ENCODE assay signal across 23 cellular contexts in genomic region chr11:11899401-11899800, GRCh38. TPM values are rescaled to one million over a fixed set of nuclear protein-coding genes. Genes with fewer than 3 reads are reported as not detected.
DNase-seq lines count a peak whose midpoint lies in the region; ATAC-seq, FAIRE-seq and TF ChIP-seq lines count a peak whose summit lies in the region.
"Had no signal": no experiment of that assay in that cellular context is flagged by ENCODE, and none has a peak within 500 bp of the region (broad histone marks: within the 10 kb centered on the region; RNA-seq: fewer than 3 reads in every experiment).

No MANE protein-coding gene starts in this region.

- H3K4me2 ChIP-seq in A549 (no peak overlapping the region), mammary epithelial cell (ENCODE audit: insufficient read depth, low read depth, low read length) (no peak overlapping the region)

- no peak overlapping the region for H3K4me3 Mint-ChIP-seq in Calu3 (ENCODE audit: low read depth, unreplicated experiment)
- H3K4me3 Mint-ChIP-seq: CD4-positive, alpha-beta memory T cell; stimulated activated naive B cell treated with anti-CD40 and anti-IgM and Interleukin-4, amounts not matched to agents 10 μg/mL and 1 μg/mL and 100 μg/mL, for 72 hours had no signal

- TF ChIP-seq CTCF in A549 (IDR thresholded peaks at IDR 0.05): no peak
- TF ChIP-seq CTCF in mammary epithelial cell (conservative IDR thresholded peaks at IDR 0.05 in 1 of 2, IDR thresholded peaks at IDR 0.05 in 1 of 2; ENCODE audit: extremely low read depth in 1 of 2, insufficient read depth in 1 of 2, low read depth in 1 of 2, low read length in 2 of 2): peak; percentile 13 to 17
- TF ChIP-seq CTCF in kidney epithelial cell (IDR thresholded peaks at IDR 0.05; ENCODE audit: insufficient read depth, low read length, poor library complexity, severe bottlenecking): peak; percentile 3
- no peak for TF ChIP-seq CTCF in stomach (IDR thresholded peaks at IDR 0.05)
- no peak for TF ChIP-seq CTCF in omental fat pad (IDR thresholded peaks at IDR 0.05)
- TF ChIP-seq CTCF in Calu3 (IDR thresholded peaks at IDR 0.05; ENCODE audit: unreplicated experiment): no peak

- H3K4me1 Mint-ChIP-seq in Calu3 (ENCODE audit: low read depth, unreplicated experiment): peaks cover 6% of the 10 kb centered on the region

- TF ChIP-seq EP300 in A549 (IDR thresholded peaks at IDR 0.05) (no peak), stomach (IDR thresholded peaks at IDR 0.05) (no peak)

- CTCF ChIA-PET in A549 (lab: Yijun Ruan, JAX): interaction anchor here (0.6 to 1.8 kb wide), 5 partner anchors 33 to 117 kb away, joined by 3 to 7 read pairs (median 3); no protein-coding TSS in a partner anchor
- CTCF ChIA-PET in mammary epithelial cell (lab: Charles Lee; ENCODE audit: low non-redundant PET): no interaction called here
- CTCF ChIA-PET in Calu3 (lab: Charles Lee): interaction anchor here (1.0 kb wide), 1 partner anchor 100 kb away, joined by 3 read pairs; no protein-coding TSS in a partner anchor

- DNase-seq in A549 (ENCODE audit: low read depth in 1 of 2, low spot score in 1 of 2) (peak in 1 of 2 experiments; percentile 11), H7 (peak; percentile 16), mammary epithelial cell (no peak), kidney epithelial cell (ENCODE audit: low read depth) (no peak), stomach (no peak), omental fat pad (ENCODE audit: low spot score) (no peak), Calu3 (no peak), DMS79 (lab: John Stamatoyannopoulos, UW) (no peak)
- DNase-seq: activated CD4-positive, alpha-beta T cell treated with anti-CD3 and anti-CD28 coated beads for 48 hours; activated gamma-delta T cell; brain microvascular endothelial cell; CD4-positive, alpha-beta memory T cell; DMS53; HCEC 1CT; hippocampal formation; kidney; NCI-H1092 treated with DMSO at 0.1 percent for 48 hours; NCI-H2029 treated with DMSO at 0.1 percent for 48 hours; NCI-H446 treated with DMSO at 0.1 percent for 48 hours; stimulated activated CD4-positive, alpha-beta T cell treated with anti-CD3 and anti-CD28 coated beads, Interleukin-1b, Interleukin-23, amount 100 ng/mL, for 48 hours; stimulated activated naive B cell treated with anti-CD40 and anti-IgM and Interleukin-4, amounts not matched to agents 10 μg/mL and 1 μg/mL and 100 μg/mL, for 72 hours had no signal

- ATAC-seq in A549: peak; percentile 76 to 77
- ATAC-seq in omental fat pad (ENCODE audit: low FRiP score): no peak
- ATAC-seq: stimulated activated naive B cell treated with anti-CD40 and anti-IgM and Interleukin-4, amounts not matched to agents 10 μg/mL and 1 μg/mL and 100 μg/mL, for 72 hours had no signal

- no peaks in the 10 kb centered on the region for H3K79me2 ChIP-seq in mammary epithelial cell (ENCODE audit: insufficient read depth, low read length)

- H3K4me1 ChIP-seq in A549 (peaks cover 2% of the 10 kb centered on the region; the same call in 2 of the 3 replicates), mammary epithelial cell (ENCODE audit: insufficient read depth, low read length) (no peaks in the 10 kb centered on the region), stomach (peaks cover 0 to 15% (median 5%) of the 10 kb centered on the region in 4 donors)

- intact Hi-C loops in mammary epithelial cell (cut with micrococcal nuclease): loop anchor here (1.0 kb wide), 1 partner anchor 100 kb away; no protein-coding TSS in a partner anchor
- intact Hi-C loops in stomach (cut with DNase I; ENCODE audit: low total_unique reads): no loop called here
- intact Hi-C loops in Calu3 (cut with micrococcal nuclease; ENCODE audit: unreplicated experiment): no loop called here

- H3K9me3 ChIP-seq in A549: no peaks in the 10 kb centered on the region
- no peaks in the 10 kb centered on the region for H3K9me3 ChIP-seq in mammary epithelial cell (replicated peaks; ENCODE audit: insufficient read depth, low read length)
- no peaks in the 10 kb centered on the region for H3K9me3 ChIP-seq in stomach

- in situ Hi-C loops in mammary epithelial cell (cut with MboI; ENCODE audit: low sequenced_read_pairs in 2 of 2): no loop called here

- H3K27me3 Mint-ChIP-seq in Calu3 (ENCODE audit: unreplicated experiment): no peaks in the 10 kb centered on the region
- H3K27me3 Mint-ChIP-seq: CD4-positive, alpha-beta memory T cell; progenitor cell of endocrine pancreas; stimulated activated naive B cell treated with anti-CD40 and anti-IgM and Interleukin-4, amounts not matched to agents 10 μg/mL and 1 μg/mL and 100 μg/mL, for 72 hours had no signal

- BruUV-seq in mammary epithelial cell (replicated peaks; lab: Mats Ljungman, UMichigan) (no TSS peak), Calu3 (replicated peaks; lab: Mats Ljungman, UMichigan) (no TSS peak)

- TF ChIP-seq RAD21 in A549 (conservative IDR thresholded peaks at IDR 0.05 in 1 of 2, IDR thresholded peaks at IDR 0.05 in 1 of 2): 0 out of 5 replicates have a peak, but pooled peaks of 1 of the 2 experiments have one; percentile 9

- no peak overlapping the region for H2AFZ ChIP-seq in mammary epithelial cell (ENCODE audit: low read depth, low read length)

- H3K27ac ChIP-seq in A549 (no peak overlapping the region), mammary epithelial cell (ENCODE audit: insufficient read depth, low read depth, low read length) (no peak overlapping the region), stomach (no peak overlapping the region)
- H3K27ac ChIP-seq: brain microvascular endothelial cell had no signal

- H3K9me3 Mint-ChIP-seq in Calu3 (ENCODE audit: low read depth, unreplicated experiment): no peaks in the 10 kb centered on the region
- H3K9me3 Mint-ChIP-seq: stimulated activated naive B cell treated with anti-CD40 and anti-IgM and Interleukin-4, amounts not matched to agents 10 μg/mL and 1 μg/mL and 100 μg/mL, for 72 hours had no signal

- dilution Hi-C loops in mammary epithelial cell (cut with HindIII; ENCODE audit: low sequenced_read_pairs): no loop called here

- H3K27me3 ChIP-seq in H7 (ENCODE audit: control insufficient read depth, insufficient read depth, low read length) (no peaks in the 10 kb centered on the region), mammary epithelial cell (ENCODE audit: insufficient read depth, low read length) (no peaks in the 10 kb centered on the region), kidney epithelial cell (ENCODE audit: control insufficient read depth, insufficient read depth, low read length) (no peaks in the 10 kb centered on the region), stomach (no peaks in the 10 kb centered on the region)
- H3K27me3 ChIP-seq: brain microvascular endothelial cell had no signal

- WGBS in A549 (ENCODE audit: missing lambda C conversion rate): 74% methylated on average over 1 of the region's 1 CpG
- 92% methylated on average over 1 of the region's 1 CpG for WGBS in mammary epithelial cell (ENCODE audit: low coverage, missing lambda C conversion rate)
- WGBS in stomach, 5 donors: 80 to 93% (median 91%) methylated on average over 1 of the region's 1 CpG

- no peaks in the 10 kb centered on the region for H4K20me1 ChIP-seq in mammary epithelial cell (ENCODE audit: insufficient read depth, low read length)

- TF ChIP-seq POLR2A in A549 (IDR thresholded peaks at IDR 0.05; ENCODE audit: low read length): no peak
- TF ChIP-seq POLR2A in stomach (IDR thresholded peaks at IDR 0.05): no peak

- no peak overlapping the region for H3K27ac Mint-ChIP-seq in Calu3 (ENCODE audit: unreplicated experiment)
- H3K27ac Mint-ChIP-seq: stimulated activated naive B cell treated with anti-CD40 and anti-IgM and Interleukin-4, amounts not matched to agents 10 μg/mL and 1 μg/mL and 100 μg/mL, for 72 hours had no signal

- no peak overlapping the region for H3K4me3 ChIP-seq in A549
- no peak overlapping the region for H3K4me3 ChIP-seq in H7 (ENCODE audit: insufficient read depth, low read depth, low read length)
- H3K4me3 ChIP-seq in mammary epithelial cell (replicated peaks in 1 of 3; ENCODE audit: insufficient read depth in 1 of 3, low read depth in 2 of 3, low read length in 3 of 3): no peak overlapping the region
- H3K4me3 ChIP-seq in kidney epithelial cell (ENCODE audit: low read depth, low read length): no peak overlapping the region
- no peak overlapping the region for H3K4me3 ChIP-seq in stomach

- H3K36me3 ChIP-seq in H7 (replicated peaks; ENCODE audit: control insufficient read depth, insufficient read depth, low read length) (no peaks in the 10 kb centered on the region), mammary epithelial cell (ENCODE audit: insufficient read depth, low read length) (peaks cover 11% of the 10 kb centered on the region), kidney epithelial cell (ENCODE audit: control insufficient read depth, insufficient read depth, low read length) (no peaks in the 10 kb centered on the region), stomach (peaks cover 17 to 71% (median 56%) of the 10 kb centered on the region in 4 donors)
- H3K36me3 ChIP-seq: brain microvascular endothelial cell had no signal

- FAIRE-seq in A549 (lab: Jason Lieb, UNC): no peak
- FAIRE-seq: kidney, TTC549 had no signal

- H3K9ac ChIP-seq in mammary epithelial cell (ENCODE audit: insufficient read depth, low read length): no peak overlapping the region

- H3K36me3 Mint-ChIP-seq in Calu3 (ENCODE audit: insufficient read depth, unreplicated experiment): no peaks in the 10 kb centered on the region

- POLR2A ChIA-PET in A549 (lab: Yijun Ruan, JAX): no interaction called here

TF ChIP-seq in A549, 52 proteins besides CTCF, POLR2A, EP300 and RAD21 (continues in another document):
- TF ChIP-seq PBX3 (IDR thresholded peaks at IDR 0.05): no peak
- TF ChIP-seq NFE2L2 (conservative IDR thresholded peaks at IDR 0.05; ENCODE audit: low read length): no peak

RNA-seq across cellular contexts. Expression of gene USP47, which starts 57.6 kb away (rescaled TPM):
- polyA plus RNA-seq in A549 (2011; rRNA removed): 31.3 and 32.8 TPM in 2 replicates
- polyA plus RNA-seq in A549 (2012; cell fraction: cytosol; rRNA removed): 6.2 and 6.6 TPM in 2 replicates
- polyA plus RNA-seq in A549 (2012; cell fraction: nucleus; rRNA removed): 4.2 and 7.8 TPM in 2 replicates
- 31.0 to 31.8 TPM (median 31.4 TPM) in 3 replicates for polyA plus RNA-seq in A549 (2017; fragmentation: RNase III; extraction: RNeasy Plus Mini Kit Qiagen cat#74134 plus additional on column Dnase treatment)
- 20.9 and 23.6 TPM in 2 replicates for polyA minus RNA-seq in A549 (2011; rRNA and poly(A)+ RNA removed)
- 25.8 and 32.8 TPM in 2 replicates for total RNA-seq in H7 (2014; rRNA removed; shearing (Covaris generic))
- 10 to 100 TPM; 36.4 to 54.8 TPM for total RNA-seq in mammary epithelial cell
- polyA plus RNA-seq in mammary epithelial cell: 11.1 TPM
- polyA minus RNA-seq in mammary epithelial cell: 26.1 TPM
- total RNA-seq in kidney epithelial cell: 46.3 and 46.5 TPM in 2 replicates
- 100 to 1,000 TPM in 2 of 5 donors, 10 to 100 TPM in 3; 35.6 to 200 (median 93.3) TPM for total RNA-seq in stomach
- 10 to 100 TPM; 14.6 to 22.6 (median 16.9) TPM for polyA plus RNA-seq in stomach
- total RNA-seq in omental fat pad: 10 to 100 TPM; 61.0 to 83.3 (median 72.8) TPM
- total RNA-seq in Calu3 (2022): 37.5 and 40.8 TPM in 2 replicates

Comparison
In these comparisons a context has a peak if more than half of its experiments do, and no peak if none do; other contexts are left out.
1. CTCF ChIP-seq: peak in mammary epithelial cell (2 of 2) and kidney epithelial cell (single experiment); none in A549 (single experiment), stomach (0 of 7), omental fat pad (0 of 3) and Calu3 (single experiment).